Comparison of ENCODE assay signal across 9 cellular contexts in the genomic region with DNA sequence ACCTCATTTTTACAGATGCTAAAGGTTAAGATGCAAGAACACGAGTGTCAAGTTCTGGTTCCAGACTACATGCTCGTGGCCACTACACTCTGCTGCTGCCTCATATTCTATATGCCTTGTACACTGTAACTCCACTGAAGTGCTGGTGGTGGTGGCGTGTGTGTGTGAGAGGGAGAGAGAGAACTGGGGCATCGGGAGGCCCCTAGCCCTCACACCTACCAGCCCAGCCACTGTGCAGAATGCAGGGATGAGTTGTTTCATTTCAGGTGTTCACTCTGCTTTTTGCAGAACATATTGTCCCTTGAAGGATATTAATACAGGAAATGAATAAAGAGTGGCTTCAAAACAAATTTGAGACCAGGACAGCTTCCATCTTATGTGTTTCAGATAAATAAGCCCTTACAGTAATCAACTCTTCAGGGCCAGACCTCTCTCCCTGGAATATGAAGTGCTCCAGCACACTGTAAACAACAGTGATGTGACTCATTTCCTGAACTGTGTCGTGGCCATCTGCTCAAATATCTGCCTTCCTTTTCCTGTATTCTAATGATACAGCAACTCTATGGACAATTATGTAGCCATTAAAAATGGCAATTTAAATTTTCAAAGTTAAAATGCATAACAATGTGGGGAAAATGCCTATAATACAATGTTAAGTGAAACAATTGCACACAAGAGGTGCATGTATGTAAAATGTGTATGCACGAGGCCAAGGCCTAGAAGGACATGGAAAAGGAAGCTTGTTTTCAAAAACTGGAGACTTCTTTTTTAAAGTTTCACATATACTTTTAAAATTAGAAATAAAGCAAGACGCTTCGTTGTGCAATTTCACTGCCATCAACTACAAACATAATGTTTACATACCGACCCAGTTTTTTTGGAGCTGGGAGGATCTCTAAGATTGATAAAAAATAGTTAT.
DNase-seq lines count a peak whose midpoint lies in the region; ATAC-seq and TF ChIP-seq lines count a peak whose summit lies in the region.
"Had no signal": no experiment of that assay in that cellular context is flagged by ENCODE, and none has a peak within 500 bp of the region (broad histone marks: within the 10 kb centered on the region; RNA-seq: fewer than 3 reads in every experiment).

No MANE protein-coding gene starts in this region.

- no peaks in the 10 kb centered on the region for H3K27me3 ChIP-seq in PC-9 (ENCODE audit: insufficient read depth, low read depth)

- H3K36me3 ChIP-seq in PC-9 (ENCODE audit: low read depth): no peaks in the 10 kb centered on the region

- no peak overlapping the region for H3K4me3 Mint-ChIP-seq in activated CD8-positive, alpha-beta T cell treated with anti-CD3 and anti-CD28 coated beads, Interleukin-2, amount 10 ng/mL, durations not matched to agents 7 days and 5 days
- H3K4me3 Mint-ChIP-seq in activated CD8-positive, alpha-beta T cell treated with anti-CD3 and anti-CD28 coated beads for 36 hours: no peak overlapping the region
- H3K4me3 Mint-ChIP-seq in type B pancreatic cell: no peak overlapping the region
- H3K4me3 Mint-ChIP-seq: CD4-positive, CD25-positive, alpha-beta regulatory T cell had no signal

- H3K4me2 ChIP-seq in PC-9: peak overlapping the region; percentile 27; the same call in 1 of the 2 replicates

- no peak overlapping the region for H3K27ac ChIP-seq in PC-9

- DNase-seq in activated CD8-positive, alpha-beta T cell treated with anti-CD3 and anti-CD28 coated beads, Interleukin-2, amount 10 ng/mL, durations not matched to agents 7 days and 5 days: no peak
- DNase-seq in activated CD8-positive, alpha-beta T cell treated with anti-CD3 and anti-CD28 coated beads for 36 hours: no peak
- DNase-seq in PC-9: peak; percentile 3 to 41
- peak; percentile 75 for DNase-seq in fibroblast of the aortic adventitia (ENCODE audit: low read depth)
- DNase-seq in type B pancreatic cell (ENCODE audit: extremely low spot score, unreplicated experiment): no peak
- DNase-seq in ureter (ENCODE audit: low spot score): no peak
- DNase-seq: CD4-positive, CD25-positive, alpha-beta regulatory T cell had no signal

- H3K9me3 ChIP-seq in PC-9 (ENCODE audit: insufficient read depth, low read depth): peaks cover 14% of the 10 kb centered on the region

- POLR2A ChIA-PET in activated CD8-positive, alpha-beta T cell treated with anti-CD3 and anti-CD28 coated beads, Interleukin-2, amount 10 ng/mL, durations not matched to agents 7 days and 5 days (lab: Charles Lee): no interaction called here
- POLR2A ChIA-PET in activated CD8-positive, alpha-beta T cell treated with anti-CD3 and anti-CD28 coated beads for 36 hours (lab: Charles Lee): no interaction called here
- POLR2A ChIA-PET in PC-9 (lab: Charles Lee; ENCODE audit: unreplicated experiment): no interaction called here

- H3K4me1 Mint-ChIP-seq in activated CD8-positive, alpha-beta T cell treated with anti-CD3 and anti-CD28 coated beads, Interleukin-2, amount 10 ng/mL, durations not matched to agents 7 days and 5 days (ENCODE audit: low read depth): peaks cover 13% of the 10 kb centered on the region
- H3K4me1 Mint-ChIP-seq in activated CD8-positive, alpha-beta T cell treated with anti-CD3 and anti-CD28 coated beads for 36 hours (ENCODE audit: low read depth): peaks cover 11% of the 10 kb centered on the region
- H3K4me1 Mint-ChIP-seq in type B pancreatic cell (ENCODE audit: unreplicated experiment): peaks cover 12% of the 10 kb centered on the region

- H3K4me1 ChIP-seq in PC-9 (replicated peaks; ENCODE audit: insufficient read depth): peaks cover 10% of the 10 kb centered on the region

- no peaks in the 10 kb centered on the region for H3K36me3 Mint-ChIP-seq in activated CD8-positive, alpha-beta T cell treated with anti-CD3 and anti-CD28 coated beads, Interleukin-2, amount 10 ng/mL, durations not matched to agents 7 days and 5 days (ENCODE audit: low read depth)
- no peaks in the 10 kb centered on the region for H3K36me3 Mint-ChIP-seq in activated CD8-positive, alpha-beta T cell treated with anti-CD3 and anti-CD28 coated beads for 36 hours (ENCODE audit: low read depth)
- no peaks in the 10 kb centered on the region for H3K36me3 Mint-ChIP-seq in type B pancreatic cell
- H3K36me3 Mint-ChIP-seq: CD4-positive, CD25-positive, alpha-beta regulatory T cell had no signal

- H3K9me2 ChIP-seq in PC-9 (ENCODE audit: insufficient read depth): no peaks in the 10 kb centered on the region

- H3K27me3 Mint-ChIP-seq in activated CD8-positive, alpha-beta T cell treated with anti-CD3 and anti-CD28 coated beads, Interleukin-2, amount 10 ng/mL, durations not matched to agents 7 days and 5 days (ENCODE audit: low read depth): no peaks in the 10 kb centered on the region
- H3K27me3 Mint-ChIP-seq in activated CD8-positive, alpha-beta T cell treated with anti-CD3 and anti-CD28 coated beads for 36 hours: no peaks in the 10 kb centered on the region
- no peaks in the 10 kb centered on the region for H3K27me3 Mint-ChIP-seq in type B pancreatic cell
- H3K27me3 Mint-ChIP-seq: CD4-positive, CD25-positive, alpha-beta regulatory T cell had no signal

- intact Hi-C loops in activated CD8-positive, alpha-beta T cell treated with anti-CD3 and anti-CD28 coated beads for 36 hours (cut with micrococcal nuclease): no loop called here
- intact Hi-C loops in PC-9 (cut with micrococcal nuclease; ENCODE audit: unreplicated experiment): no loop called here

- H4K20me1 ChIP-seq in PC-9 (ENCODE audit: insufficient read depth): no peaks in the 10 kb centered on the region

- no peak overlapping the region for H3K4me3 ChIP-seq in PC-9
- no peak overlapping the region for H3K4me3 ChIP-seq in fibroblast of the aortic adventitia (ENCODE audit: low read depth, low read length)

- BruUV-seq in PC-9 (replicated peaks; lab: Mats Ljungman, UMichigan): no TSS peak

- no peaks in the 10 kb centered on the region for H3K79me2 ChIP-seq in PC-9 (ENCODE audit: low read depth)

- H3K27ac Mint-ChIP-seq in activated CD8-positive, alpha-beta T cell treated with anti-CD3 and anti-CD28 coated beads, Interleukin-2, amount 10 ng/mL, durations not matched to agents 7 days and 5 days: peak overlapping the region; percentile 39
- no peak overlapping the region for H3K27ac Mint-ChIP-seq in activated CD8-positive, alpha-beta T cell treated with anti-CD3 and anti-CD28 coated beads for 36 hours
- peak overlapping the region; percentile 44 for H3K27ac Mint-ChIP-seq in type B pancreatic cell
- H3K27ac Mint-ChIP-seq: CD4-positive, CD25-positive, alpha-beta regulatory T cell had no signal

- no peaks in the 10 kb centered on the region for H3F3A ChIP-seq in PC-9 (ENCODE audit: insufficient read depth, low read depth)

- H3K9me3 Mint-ChIP-seq in activated CD8-positive, alpha-beta T cell treated with anti-CD3 and anti-CD28 coated beads, Interleukin-2, amount 10 ng/mL, durations not matched to agents 7 days and 5 days (ENCODE audit: insufficient read depth): no peaks in the 10 kb centered on the region
- no peaks in the 10 kb centered on the region for H3K9me3 Mint-ChIP-seq in activated CD8-positive, alpha-beta T cell treated with anti-CD3 and anti-CD28 coated beads for 36 hours
- H3K9me3 Mint-ChIP-seq in type B pancreatic cell: no peaks in the 10 kb centered on the region

- no peak for ATAC-seq in activated CD8-positive, alpha-beta T cell treated with anti-CD3 and anti-CD28 coated beads, Interleukin-2, amount 10 ng/mL, durations not matched to agents 7 days and 5 days
- no peak for ATAC-seq in activated CD8-positive, alpha-beta T cell treated with anti-CD3 and anti-CD28 coated beads for 36 hours
- no peak for ATAC-seq in GM19397 (IDR thresholded peaks at IDR 0.05; ENCODE audit: unreplicated experiment)
- ATAC-seq in GM18858 (IDR thresholded peaks at IDR 0.05; ENCODE audit: unreplicated experiment): no peak

- no peak for TF ChIP-seq CTCF in activated CD8-positive, alpha-beta T cell treated with anti-CD3 and anti-CD28 coated beads for 36 hours (IDR thresholded peaks at IDR 0.05)
- TF ChIP-seq CTCF in PC-9 (conservative IDR thresholded peaks at IDR 0.05) (no peak), fibroblast of the aortic adventitia (IDR thresholded peaks at IDR 0.05; ENCODE audit: insufficient read depth, low read length) (no peak), type B pancreatic cell (conservative IDR thresholded peaks at IDR 0.05) (no peak)

- H2AFZ ChIP-seq in PC-9: no peak overlapping the region; the same call in 1 of the 2 replicates

- CTCF ChIA-PET in activated CD8-positive, alpha-beta T cell treated with anti-CD3 and anti-CD28 coated beads, Interleukin-2, amount 10 ng/mL, durations not matched to agents 7 days and 5 days (lab: Charles Lee): interaction anchor here (1.3 to 1.4 kb wide), 2 partner anchors 141 to 887 kb away, joined by 4 read pairs; no protein-coding TSS in a partner anchor
- CTCF ChIA-PET in activated CD8-positive, alpha-beta T cell treated with anti-CD3 and anti-CD28 coated beads for 36 hours (lab: Charles Lee): interaction anchor here (1.4 kb wide), 1 partner anchor 141 kb away, joined by 3 read pairs; no protein-coding TSS in a partner anchor
- CTCF ChIA-PET in PC-9 (lab: Charles Lee): no interaction called here

Comparison
In these comparisons a context has a peak if more than half of its experiments do, and no peak if none do; other contexts are left out.
1. DNase-seq: peak in PC-9 (2 of 2) and fibroblast of the aortic adventitia (single experiment); none in activated CD8-positive, alpha-beta T cell treated with anti-CD3 and anti-CD28 coated beads, Interleukin-2, amount 10 ng/mL, durations not matched to agents 7 days and 5 days (single experiment), activated CD8-positive, alpha-beta T cell treated with anti-CD3 and anti-CD28 coated beads for 36 hours (single experiment), type B pancreatic cell (single experiment) and ureter (single experiment).